ENCODE assay signal across 8 cellular contexts in genomic region chr22:31399211-31400022, GRCh38.
A peak's percentile ranks its signal among the peaks of the same experiment; 100 is the strongest.
DNase-seq lines count a peak whose midpoint lies in the region; ATAC-seq and TF ChIP-seq lines count a peak whose summit lies in the region.

A gene with protein sequence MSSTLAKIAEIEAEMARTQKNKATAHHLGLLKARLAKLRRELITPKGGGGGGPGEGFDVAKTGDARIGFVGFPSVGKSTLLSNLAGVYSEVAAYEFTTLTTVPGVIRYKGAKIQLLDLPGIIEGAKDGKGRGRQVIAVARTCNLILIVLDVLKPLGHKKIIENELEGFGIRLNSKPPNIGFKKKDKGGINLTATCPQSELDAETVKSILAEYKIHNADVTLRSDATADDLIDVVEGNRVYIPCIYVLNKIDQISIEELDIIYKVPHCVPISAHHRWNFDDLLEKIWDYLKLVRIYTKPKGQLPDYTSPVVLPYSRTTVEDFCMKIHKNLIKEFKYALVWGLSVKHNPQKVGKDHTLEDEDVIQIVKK (plus strand): TSS chr22:31399604. CDS start chr22:31399684, 80 bp downstream.

- peak; percentile 99 for DNase-seq in AG08396 (ENCODE audit: low spot score)
- peak; percentile 93 for DNase-seq in NCI-H345 (lab: John Stamatoyannopoulos, UW)
- DNase-seq in activated CD4-positive, CD25-positive, alpha-beta regulatory T cell (lab: John Stamatoyannopoulos, UW) = peak; percentile 91 to 95 (median 93)
- DNase-seq in central memory CD4-positive, alpha-beta T cell = peak; percentile 93
- DNase-seq in iris pigment epithelial cell (ENCODE audit: low read depth) = peak; percentile 94
- peak; percentile 97 for DNase-seq in stimulated activated CD4-positive, alpha-beta T cell treated with anti-CD3 and anti-CD28 coated beads, Interleukin-12 subunit alpha, Interleukin-12 subunit beta, amount 100 ng/mL, for 4 hours

- ATAC-seq in HG03196 (IDR thresholded peaks at IDR 0.05; ENCODE audit: unreplicated experiment) = peak; percentile 92

- in situ Hi-C loops in GM18951 (cut with MboI; ENCODE audit: low sequenced_read_pairs, unreplicated experiment) = no loop called here

- TF ChIP-seq POLR2A in GM18951 (IDR thresholded peaks at IDR 0.05; ENCODE audit: extremely low read depth, insufficient read depth, insufficient read length) = peak; percentile 99

Comparison
In these comparisons a context has a peak if more than half of its experiments do, and no peak if none do; other contexts are left out.
1. Peak in every context shown above with its lines: DNase-seq and ATAC-seq.